12 cellular contexts compared by ENCODE assay signal in genomic region chr11:9858822-9859221, GRCh38.
DNase-seq lines count a peak whose midpoint lies in the region; ATAC-seq and TF ChIP-seq lines count a peak whose summit lies in the region.
"Had no signal": no experiment of that assay in that cellular context is flagged by ENCODE, and none has a peak within 500 bp of the region (broad histone marks: within the 10 kb centered on the region; RNA-seq: fewer than 3 reads in every experiment).

No MANE protein-coding gene starts in this region.

- H3K27me3 Mint-ChIP-seq in activated CD4-positive, alpha-beta T cell treated with anti-CD3 and anti-CD28 coated beads, Interleukin-2, amount 10 ng/mL, durations not matched to agents 7 days and 5 days, result no peaks in the 10 kb centered on the region
- no peaks in the 10 kb centered on the region for H3K27me3 Mint-ChIP-seq in progenitor cell of endocrine pancreas

- H3K4me3 Mint-ChIP-seq in activated CD4-positive, alpha-beta T cell treated with anti-CD3 and anti-CD28 coated beads, Interleukin-2, amount 10 ng/mL, durations not matched to agents 7 days and 5 days, result no peak overlapping the region
- no peak overlapping the region for H3K4me3 Mint-ChIP-seq in progenitor cell of endocrine pancreas (ENCODE audit: low read depth)

- H3K9me3 ChIP-seq in heart left ventricle, result no peaks in the 10 kb centered on the region
- H3K9me3 ChIP-seq: tibial nerve had no signal

- H3K27me3 ChIP-seq in heart left ventricle, result no peaks in the 10 kb centered on the region
- H3K27me3 ChIP-seq: tibial nerve had no signal

- H3K27ac ChIP-seq in heart left ventricle, result no peak overlapping the region
- H3K27ac ChIP-seq: C4-2B, coronary artery, tibial nerve had no signal

- CTCF ChIA-PET in activated CD4-positive, alpha-beta T cell treated with anti-CD3 and anti-CD28 coated beads, Interleukin-2, amount 10 ng/mL, durations not matched to agents 7 days and 5 days (lab: Charles Lee), result interaction anchor here (1.0 to 1.8 kb wide), 2 partner anchors 11 to 15 kb away, joined by 3 to 4 read pairs; no protein-coding TSS in a partner anchor

- peaks cover 0 to 33% (median 20%) of the 10 kb centered on the region in 9 donors for H3K36me3 ChIP-seq in heart left ventricle

- peaks cover 32% of the 10 kb centered on the region for H3K4me1 Mint-ChIP-seq in activated CD4-positive, alpha-beta T cell treated with anti-CD3 and anti-CD28 coated beads, Interleukin-2, amount 10 ng/mL, durations not matched to agents 7 days and 5 days
- H3K4me1 Mint-ChIP-seq in progenitor cell of endocrine pancreas (ENCODE audit: low read depth), result peaks cover 32% of the 10 kb centered on the region

- no peaks in the 10 kb centered on the region for H3K9me3 Mint-ChIP-seq in activated CD4-positive, alpha-beta T cell treated with anti-CD3 and anti-CD28 coated beads, Interleukin-2, amount 10 ng/mL, durations not matched to agents 7 days and 5 days
- no peaks in the 10 kb centered on the region for H3K9me3 Mint-ChIP-seq in progenitor cell of endocrine pancreas (ENCODE audit: low read depth)

- TF ChIP-seq POLR2A in heart left ventricle (IDR thresholded peaks at IDR 0.05), result no peak

- POLR2A ChIA-PET in activated CD4-positive, alpha-beta T cell treated with anti-CD3 and anti-CD28 coated beads, Interleukin-2, amount 10 ng/mL, durations not matched to agents 7 days and 5 days (lab: Charles Lee), result no interaction called here

- WGBS in heart left ventricle, 4 donors, result 35 to 52% (median 49%) methylated on average over 2 of the region's 2 CpGs

- no peak overlapping the region for H3K4me3 ChIP-seq in heart left ventricle
- H3K4me3 ChIP-seq: coronary artery, tibial nerve had no signal

- peak overlapping the region; percentile 76 for H3K27ac Mint-ChIP-seq in activated CD4-positive, alpha-beta T cell treated with anti-CD3 and anti-CD28 coated beads, Interleukin-2, amount 10 ng/mL, durations not matched to agents 7 days and 5 days
- H3K27ac Mint-ChIP-seq in progenitor cell of endocrine pancreas, result peak overlapping the region; percentile 92

- H3K36me3 Mint-ChIP-seq in activated CD4-positive, alpha-beta T cell treated with anti-CD3 and anti-CD28 coated beads, Interleukin-2, amount 10 ng/mL, durations not matched to agents 7 days and 5 days (ENCODE audit: low read depth), result no peaks in the 10 kb centered on the region
- no peaks in the 10 kb centered on the region for H3K36me3 Mint-ChIP-seq in progenitor cell of endocrine pancreas (ENCODE audit: insufficient read depth)

- TF ChIP-seq CTCF in progenitor cell of endocrine pancreas (IDR thresholded peaks at IDR 0.05; ENCODE audit: unreplicated experiment) (no peak), heart left ventricle (IDR thresholded peaks at IDR 0.05) (no peak)

- ATAC-seq in heart left ventricle, result no peak

- peaks cover 0 to 24% (median 6%) of the 10 kb centered on the region in 12 donors for H3K4me1 ChIP-seq in heart left ventricle

- intact Hi-C loops in heart left ventricle (cut with DNase I), result loop anchor here in 3 of 10 donors (5.0 to 10.0 kb wide), 2 partner anchors 116 to 448 kb away; partner anchors contain the start of gene ADM (in 2 of the 3)

- peak; percentile 13 for DNase-seq in activated CD4-positive, alpha-beta T cell treated with anti-CD3 and anti-CD28 coated beads, Interleukin-2, amount 10 ng/mL, durations not matched to agents 7 days and 5 days
- DNase-seq in activated CD4-positive, alpha-beta T cell treated with anti-CD3 and anti-CD28 coated beads, Interleukin-2, amount 50 U/mL, for 1 hour, result no peak
- DNase-seq in NCI-H2227 treated with DMSO at 0.1 percent for 48 hours (lab: John Stamatoyannopoulos, UW) (peak; percentile 32), astrocyte of the hippocampus (ENCODE audit: low read depth, low spot score) (peak; percentile 38), progenitor cell of endocrine pancreas (ENCODE audit: low spot score, unreplicated experiment) (no peak), NOMO-1 treated with dmso at 0.1 percent for 144 hours (lab: John Stamatoyannopoulos, UW; ENCODE audit: unreplicated experiment) (no peak), C1 segment of cervical spinal cord (lab: John Stamatoyannopoulos, UW) (no peak), heart left ventricle (no peak)
- DNase-seq: activated CD4-positive, CD25-positive, alpha-beta regulatory T cell treated with anti-CD3 and anti-CD28 coated beads, Interleukin-2, amount 50 U/mL, for 72 hours had no signal

Comparison
In these comparisons a context has a peak if more than half of its experiments do, and no peak if none do; other contexts are left out.
1. DNase-seq: peak in activated CD4-positive, alpha-beta T cell treated with anti-CD3 and anti-CD28 coated beads, Interleukin-2, amount 10 ng/mL, durations not matched to agents 7 days and 5 days (single experiment), NCI-H2227 treated with DMSO at 0.1 percent for 48 hours (single experiment) and astrocyte of the hippocampus (single experiment); none in activated CD4-positive, alpha-beta T cell treated with anti-CD3 and anti-CD28 coated beads, Interleukin-2, amount 50 U/mL, for 1 hour (single experiment), progenitor cell of endocrine pancreas (single experiment), NOMO-1 treated with dmso at 0.1 percent for 144 hours (single experiment), C1 segment of cervical spinal cord (0 of 14) and heart left ventricle (0 of 5).